ENCODE assay signal across 9 cellular contexts in the genomic region with DNA sequence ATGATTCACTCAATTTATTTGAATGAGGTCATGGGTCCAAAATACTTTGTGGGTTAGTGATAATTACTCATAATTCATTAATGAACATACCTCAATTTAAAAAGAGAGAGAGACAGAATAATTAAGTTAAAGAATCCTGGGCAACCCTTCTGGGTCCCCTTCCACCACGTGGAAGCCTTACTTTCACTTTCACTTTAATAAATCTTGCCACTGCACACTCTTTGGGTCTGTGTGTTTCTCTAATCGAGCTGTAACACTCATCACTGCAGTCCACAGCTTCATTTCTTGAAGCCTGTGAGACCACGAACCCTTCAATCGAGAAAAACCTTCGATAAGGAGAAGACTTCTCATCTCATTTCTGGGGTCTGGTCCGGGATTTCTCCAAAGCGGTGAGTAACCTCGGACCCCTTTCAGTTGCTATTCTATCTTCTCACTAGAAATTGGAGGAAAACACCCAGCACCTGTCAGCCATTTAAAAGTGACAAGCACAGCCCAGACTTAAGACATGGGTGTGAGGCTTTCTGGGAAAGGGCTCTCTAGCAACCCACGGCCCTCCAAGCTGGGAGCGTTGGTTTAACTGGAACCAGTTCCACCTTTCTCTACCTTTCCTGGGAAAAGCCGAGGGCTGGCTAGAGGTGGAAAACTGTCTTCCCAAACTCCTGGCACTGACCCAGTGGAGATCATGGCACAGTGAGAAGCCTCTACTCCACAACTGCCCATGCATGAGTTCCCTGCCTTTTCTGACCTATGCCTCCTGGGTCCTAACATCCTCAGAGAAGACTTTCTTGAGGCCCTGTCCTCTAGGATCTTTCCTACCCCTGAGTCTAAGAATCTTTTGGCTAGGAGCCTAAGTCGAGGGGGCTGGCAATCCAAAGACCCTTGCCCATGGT.
DNase-seq lines count a peak whose midpoint lies in the region; ATAC-seq and TF ChIP-seq lines count a peak whose summit lies in the region.
"Had no signal": no experiment of that assay in that cellular context is flagged by ENCODE, and none has a peak within 500 bp of the region (broad histone marks: within the 10 kb centered on the region; RNA-seq: fewer than 3 reads in every experiment).

No MANE protein-coding gene starts in this region.

- H3K4me1 ChIP-seq in HCT116 (ENCODE audit: control insufficient read depth in 1 of 2, insufficient read depth in 2 of 2, low read length in 2 of 2) (peaks cover 7 to 33% of the 10 kb centered on the region in 2 experiments; a peak in 3 of 4 replicates), right lobe of liver (peaks cover 0 to 5% (median 0%) of the 10 kb centered on the region in 4 donors)

- H3K36me3 ChIP-seq in HCT116 (ENCODE audit: control insufficient read depth in 1 of 2, insufficient read depth in 2 of 2, low read length in 2 of 2): no peaks in the 10 kb centered on the region
- no peaks in the 10 kb centered on the region for H3K36me3 ChIP-seq in right lobe of liver

- intact Hi-C loops in HCT116 (cut with micrococcal nuclease) (no loop called here), right lobe of liver (cut with DNase I) (no loop called here), lower leg skin (cut with DNase I; ENCODE audit: low total_unique reads) (no loop called here)

- H2AFZ ChIP-seq in HCT116 (ENCODE audit: low read depth, low read length, poor library complexity, severe bottlenecking): peak overlapping the region; percentile 5

- H3K9me3 ChIP-seq in HCT116 (ENCODE audit: control insufficient read depth in 1 of 2, insufficient read depth in 1 of 2, low read depth in 1 of 2, low read length in 2 of 2): no peaks in the 10 kb centered on the region
- H3K9me3 ChIP-seq in right lobe of liver: no peaks in the 10 kb centered on the region

- CTCF ChIA-PET in HCT116 (lab: Charles Lee): interaction anchor here (1.4 kb wide), 1 partner anchor 22 kb away, joined by 5 read pairs; no protein-coding TSS in a partner anchor

- ATAC-seq in HCT116 (peak; percentile 38; the same call in 1 of the 2 replicates), right lobe of liver (peak; percentile 50 to 66 (median 54)), HG02642 (IDR thresholded peaks at IDR 0.05; ENCODE audit: poor library complexity, unreplicated experiment) (no peak)

- POLR2A ChIA-PET in HCT116 (lab: Charles Lee): no interaction called here

- H3K27ac Mint-ChIP-seq in activated naive CD8-positive, alpha-beta T cell: peak overlapping the region; percentile 66

- H3K4me1 Mint-ChIP-seq in activated naive CD8-positive, alpha-beta T cell (ENCODE audit: low read depth): peaks cover 31% of the 10 kb centered on the region

- RAD21 ChIA-PET in HCT116 (lab: Charles Lee; ENCODE audit: low non-redundant PET in 1 of 2, low total read pairs in 2 of 2, uncharacterized antibody in 2 of 2, unreplicated experiment in 2 of 2): no interaction called here

- TF ChIP-seq POLR2A in HCT116 (IDR thresholded peaks at IDR 0.05; ENCODE audit: borderline replicate concordance, extremely low read depth, insufficient read depth, insufficient read length) (no peak), right lobe of liver (IDR thresholded peaks at IDR 0.05) (no peak), lower leg skin (IDR thresholded peaks at IDR 0.05) (no peak)

- peaks cover 11% of the 10 kb centered on the region for H3K36me3 Mint-ChIP-seq in activated naive CD8-positive, alpha-beta T cell

- no peak overlapping the region for H3K9ac ChIP-seq in HCT116 (ENCODE audit: low read length)

- H3K79me2 ChIP-seq in HCT116 (ENCODE audit: insufficient read depth, low read length): no peaks in the 10 kb centered on the region

- WGBS in right lobe of liver (ENCODE audit: insufficient coverage, low coverage, low lambda C conversion rate, missing lambda C conversion rate): 71% methylated on average over 11 of the region's 12 CpGs
- WGBS in lower leg skin, 2 donors: 76 to 78% methylated on average over 12 of the region's 12 CpGs

- no peaks in the 10 kb centered on the region for H3K9me2 ChIP-seq in HCT116 (ENCODE audit: insufficient read depth)

- H3K9me3 Mint-ChIP-seq in activated naive CD8-positive, alpha-beta T cell (ENCODE audit: low read depth): peaks cover 3% of the 10 kb centered on the region

- peak overlapping the region; percentile 51 for H3K4me3 Mint-ChIP-seq in activated naive CD8-positive, alpha-beta T cell

- TF ChIP-seq RAD21 in HCT116 (IDR thresholded peaks at IDR 0.05; ENCODE audit: low read depth): no peak

- BruUV-seq in HCT116 (replicated peaks; lab: Mats Ljungman, UMichigan): no TSS peak

- DNase-seq in AG10803 (ENCODE audit: low read depth) (peak; percentile 7), HCT116 (ENCODE audit: low read depth, low spot score) (no peak), right lobe of liver (no peak), lower leg skin (ENCODE audit: low spot score in 2 of 2) (no peak), COR-L47 (lab: John Stamatoyannopoulos, UW) (no peak), AG08396 (ENCODE audit: low spot score) (no peak)

- peak overlapping the region; percentile 41 for H3K4me2 ChIP-seq in HCT116 (ENCODE audit: low read length)

- TF ChIP-seq CTCF in AG10803 (conservative IDR thresholded peaks at IDR 0.05; ENCODE audit: low read length) (no peak), HCT116 (IDR thresholded peaks at IDR 0.05 in 2 of 3, conservative IDR thresholded peaks at IDR 0.05 in 1 of 3; ENCODE audit: borderline replicate concordance in 1 of 3, insufficient read depth in 1 of 3, low read depth in 2 of 3, low read length in 2 of 3) (no peak), right lobe of liver (IDR thresholded peaks at IDR 0.05) (no peak), lower leg skin (IDR thresholded peaks at IDR 0.05) (no peak)

- H3K27me3 Mint-ChIP-seq in activated naive CD8-positive, alpha-beta T cell: no peaks in the 10 kb centered on the region

- H4K20me1 ChIP-seq in HCT116 (ENCODE audit: insufficient read depth): no peaks in the 10 kb centered on the region

- H3K27ac ChIP-seq in HCT116 (ENCODE audit: low read depth, low read length) (no peak overlapping the region), right lobe of liver (no peak overlapping the region)
- H3K27ac ChIP-seq: VCaP had no signal

- H3K27me3 ChIP-seq in HCT116 (ENCODE audit: insufficient read depth, low read length) (no peaks in the 10 kb centered on the region), right lobe of liver (no peaks in the 10 kb centered on the region)

- H3K4me3 ChIP-seq in AG10803 (ENCODE audit: low read length) (peak overlapping the region; percentile 30), HCT116 (replicated peaks in 1 of 2; ENCODE audit: low read depth in 1 of 2, low read length in 2 of 2) (no peak overlapping the region), right lobe of liver (peak overlapping the region in 1 of 3 donors; percentile 12), lower leg skin (ENCODE audit: low read depth, poor library complexity, severe bottlenecking) (no peak overlapping the region)

TF ChIP-seq in HCT116, 20 proteins besides CTCF, POLR2A, EP300 and RAD21:
- TF ChIP-seq MAX (IDR thresholded peaks at IDR 0.05) (0 out of 2 replicates have a peak, but pooled peaks have one; percentile 41), CBX3 (IDR thresholded peaks at IDR 0.05; ENCODE audit: low read depth) (no peak), SRF (IDR thresholded peaks at IDR 0.05; ENCODE audit: low read depth) (no peak)
